ENCODE assay signal across 1 cellular context in the genomic region with DNA sequence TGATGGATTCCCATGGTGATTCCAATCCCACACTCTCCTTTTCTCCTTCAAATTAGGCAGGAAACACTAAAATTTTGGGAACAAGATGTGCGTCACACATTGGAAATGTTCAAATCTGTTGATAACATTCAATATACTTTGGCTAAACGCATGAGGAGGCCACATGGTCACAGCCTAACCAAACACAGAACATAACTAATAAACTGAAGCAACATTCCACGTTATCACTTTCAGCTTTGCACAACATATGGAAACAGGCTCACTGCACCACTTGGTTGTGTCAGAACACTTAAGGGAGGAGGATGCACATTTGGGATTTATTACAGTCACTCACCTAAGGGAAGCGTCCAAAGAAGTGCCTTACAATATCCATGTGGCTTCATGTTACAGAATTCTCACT.
TF ChIP-seq lines count a peak whose summit lies in the region.

No MANE protein-coding gene starts in this region.

TF ChIP-seq in H1, 55 proteins besides CTCF, POLR2A, EP300 and RAD21:
- TF ChIP-seq RFX5 (IDR thresholded peaks at IDR 0.05; ENCODE audit: borderline replicate concordance, low read depth, low read length) (no peak), TEAD4 (IDR thresholded peaks at IDR 0.05; ENCODE audit: low read depth, low read length) (no peak), KDM1A (IDR thresholded peaks at IDR 0.05; ENCODE audit: borderline replicate concordance, low read length) (no peak), RXRA (IDR thresholded peaks at IDR 0.05; ENCODE audit: insufficient read depth, low read depth, low read length) (no peak), GTF2F1 (IDR thresholded peaks at IDR 0.05; ENCODE audit: borderline replicate concordance, low read depth, low read length) (no peak), BACH1 (IDR thresholded peaks at IDR 0.05; ENCODE audit: low read length) (no peak), SIRT6 (IDR thresholded peaks at IDR 0.05; ENCODE audit: low read length) (no peak), TAF1 (IDR thresholded peaks at IDR 0.05; ENCODE audit: low read depth, low read length) (no peak)
- TF ChIP-seq, protein P1, sequence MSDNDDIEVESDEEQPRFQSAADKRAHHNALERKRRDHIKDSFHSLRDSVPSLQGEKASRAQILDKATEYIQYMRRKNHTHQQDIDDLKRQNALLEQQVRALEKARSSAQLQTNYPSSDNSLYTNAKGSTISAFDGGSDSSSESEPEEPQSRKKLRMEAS (IDR thresholded peaks at IDR 0.05) = no peak
